Comparison of ENCODE assay signal across 20 cellular contexts in the genomic region with DNA sequence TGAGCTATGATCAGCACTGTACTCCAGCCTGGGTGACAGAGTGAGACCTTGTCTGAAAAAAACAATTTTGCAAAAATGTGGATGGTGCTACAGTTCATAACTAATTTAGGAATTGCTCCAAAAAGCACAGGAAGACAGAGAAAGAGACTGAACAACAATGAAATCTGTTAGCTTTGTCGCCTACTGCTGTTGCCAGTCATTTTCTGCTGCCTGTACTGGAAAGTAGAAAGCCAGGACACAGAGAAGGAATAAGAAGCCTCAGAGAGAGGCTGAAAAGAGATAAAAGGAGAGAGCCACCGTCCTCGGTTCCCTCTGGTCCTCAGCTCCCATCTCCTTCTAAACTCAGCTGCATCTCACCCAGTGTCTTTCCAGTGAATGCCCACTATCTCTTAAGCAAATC. TPM values are rescaled to one million over a fixed set of nuclear protein-coding genes. Genes with fewer than 3 reads are reported as not detected.
A peak's percentile ranks its signal among the peaks of the same experiment; 100 is the strongest.
DNase-seq lines count a peak whose midpoint lies in the region; ATAC-seq and TF ChIP-seq lines count a peak whose summit lies in the region.
"Had no signal": no experiment of that assay in that cellular context is flagged by ENCODE, and none has a peak within 500 bp of the region (broad histone marks: within the 10 kb centered on the region; RNA-seq: fewer than 3 reads in every experiment).

No MANE protein-coding gene starts in this region.

- H3K9me3 Mint-ChIP-seq in neural progenitor cell = no peaks in the 10 kb centered on the region
- no peaks in the 10 kb centered on the region for H3K9me3 Mint-ChIP-seq in activated naive CD8-positive, alpha-beta T cell treated with anti-CD3 and anti-CD28 coated beads for 36 hours
- H3K9me3 Mint-ChIP-seq: CD14-positive monocyte; CD4-positive, alpha-beta T cell; CD8-positive, alpha-beta memory T cell had no signal

- no peaks in the 10 kb centered on the region for H3K36me3 Mint-ChIP-seq in neural progenitor cell
- H3K36me3 Mint-ChIP-seq in activated naive CD8-positive, alpha-beta T cell treated with anti-CD3 and anti-CD28 coated beads for 36 hours = no peaks in the 10 kb centered on the region
- H3K36me3 Mint-ChIP-seq: CD14-positive monocyte; CD8-positive, alpha-beta memory T cell had no signal

- H3K4me1 Mint-ChIP-seq in neural progenitor cell = no peaks in the 10 kb centered on the region
- H3K4me1 Mint-ChIP-seq in activated naive CD8-positive, alpha-beta T cell treated with anti-CD3 and anti-CD28 coated beads for 36 hours = no peaks in the 10 kb centered on the region
- H3K4me1 Mint-ChIP-seq: CD14-positive monocyte; CD8-positive, alpha-beta memory T cell had no signal

- H3K27me3 ChIP-seq in neural progenitor cell = no peaks in the 10 kb centered on the region
- H3K27me3 ChIP-seq in suprapubic skin = no peaks in the 10 kb centered on the region
- H3K27me3 ChIP-seq: BE2C; BLaER1 treated with 17β-estradiol and CSF1 and Interleukin-3, amounts not matched to agents 10 nM and 100 nM had no signal

- ATAC-seq in GM21447 (IDR thresholded peaks at IDR 0.05; ENCODE audit: unreplicated experiment) = no peak

- no peaks in the 10 kb centered on the region for H3F3A ChIP-seq in neural progenitor cell (ENCODE audit: low read depth)

- H2AFZ ChIP-seq in neural progenitor cell (replicated peaks) = peak overlapping the region; percentile 2

- DNase-seq in Ammon's horn (ENCODE audit: low spot score) (peak; percentile 30), cerebellar cortex (ENCODE audit: low spot score) (peak; percentile 55), neural progenitor cell (ENCODE audit: low spot score) (no peak), suprapubic skin (ENCODE audit: low spot score in 2 of 2) (no peak), T-helper 1 cell (no peak)
- DNase-seq in activated naive CD8-positive, alpha-beta T cell treated with anti-CD3 and anti-CD28 coated beads for 36 hours = no peak
- DNase-seq: BE2C; CD4-positive, alpha-beta T cell; CD8-positive, alpha-beta memory T cell; DMS 273 treated with DMSO at 0.1 percent for 48 hours; DMS79; EL; GF-D8; H7; HCEC 1CT had no signal

- H3K27ac ChIP-seq in VCaP = peak overlapping the region; percentile 47
- no peak overlapping the region for H3K27ac ChIP-seq in neural progenitor cell
- no peak overlapping the region for H3K27ac ChIP-seq in suprapubic skin
- H3K27ac ChIP-seq: 22Rv1; BLaER1 treated with 17β-estradiol and CSF1 and Interleukin-3, amounts not matched to agents 10 nM and 100 nM had no signal

- H3K36me3 ChIP-seq in neural progenitor cell = no peaks in the 10 kb centered on the region
- no peaks in the 10 kb centered on the region for H3K36me3 ChIP-seq in suprapubic skin
- H3K36me3 ChIP-seq: BE2C; BLaER1 treated with 17β-estradiol and CSF1 and Interleukin-3, amounts not matched to agents 10 nM and 100 nM had no signal

- H3K9ac ChIP-seq in neural progenitor cell = no peak overlapping the region
- H3K9ac ChIP-seq: BLaER1 treated with 17β-estradiol and CSF1 and Interleukin-3, amounts not matched to agents 10 nM and 100 nM had no signal

- TF ChIP-seq POLR2A in suprapubic skin (IDR thresholded peaks at IDR 0.05) = no peak

- H4K20me1 ChIP-seq in neural progenitor cell (ENCODE audit: low read depth) = no peaks in the 10 kb centered on the region
- H4K20me1 ChIP-seq: BLaER1 treated with 17β-estradiol and CSF1 and Interleukin-3, amounts not matched to agents 10 nM and 100 nM had no signal

- H3K9me3 ChIP-seq in neural progenitor cell (ENCODE audit: low read depth) = no peaks in the 10 kb centered on the region
- H3K9me3 ChIP-seq in suprapubic skin = no peaks in the 10 kb centered on the region
- H3K9me3 ChIP-seq: BE2C; BLaER1 treated with 17β-estradiol and CSF1 and Interleukin-3, amounts not matched to agents 10 nM and 100 nM had no signal

- H3K4me3 ChIP-seq in neural progenitor cell = no peak overlapping the region
- no peak overlapping the region for H3K4me3 ChIP-seq in suprapubic skin
- H3K4me3 ChIP-seq: BLaER1 treated with 17β-estradiol and CSF1 and Interleukin-3, amounts not matched to agents 10 nM and 100 nM had no signal

- H3K79me2 ChIP-seq in neural progenitor cell (ENCODE audit: low read depth) = no peaks in the 10 kb centered on the region

- TF ChIP-seq EP300 in suprapubic skin (IDR thresholded peaks at IDR 0.05) = no peak

- 65% methylated on average over 3 of the region's 3 CpGs for WGBS in suprapubic skin

- no peaks in the 10 kb centered on the region for H3K4me1 ChIP-seq in neural progenitor cell
- H3K4me1 ChIP-seq in suprapubic skin = no peaks in the 10 kb centered on the region
- H3K4me1 ChIP-seq: BE2C; BLaER1 treated with 17β-estradiol and CSF1 and Interleukin-3, amounts not matched to agents 10 nM and 100 nM had no signal

- H3K4me3 Mint-ChIP-seq in neural progenitor cell = no peak overlapping the region
- H3K4me3 Mint-ChIP-seq in activated naive CD8-positive, alpha-beta T cell treated with anti-CD3 and anti-CD28 coated beads for 36 hours = no peak overlapping the region
- H3K4me3 Mint-ChIP-seq: CD14-positive monocyte; CD4-positive, alpha-beta T cell; CD8-positive, alpha-beta memory T cell had no signal

- H3K4me2 ChIP-seq in neural progenitor cell = no peak overlapping the region
- H3K4me2 ChIP-seq: BLaER1 treated with 17β-estradiol and CSF1 and Interleukin-3, amounts not matched to agents 10 nM and 100 nM had no signal

- peaks cover 4% of the 10 kb centered on the region for H3K27me3 Mint-ChIP-seq in neural progenitor cell (ENCODE audit: insufficient read depth, low read depth)
- peaks cover 16% of the 10 kb centered on the region for H3K27me3 Mint-ChIP-seq in activated naive CD8-positive, alpha-beta T cell treated with anti-CD3 and anti-CD28 coated beads for 36 hours

- no peak overlapping the region for H3K27ac Mint-ChIP-seq in neural progenitor cell
- no peak overlapping the region for H3K27ac Mint-ChIP-seq in activated naive CD8-positive, alpha-beta T cell treated with anti-CD3 and anti-CD28 coated beads for 36 hours
- H3K27ac Mint-ChIP-seq: CD14-positive monocyte; CD4-positive, alpha-beta T cell; CD8-positive, alpha-beta memory T cell had no signal

- no peak for TF ChIP-seq CTCF in VCaP (conservative IDR thresholded peaks at IDR 0.05)
- no peak for TF ChIP-seq CTCF in neural progenitor cell (IDR thresholded peaks at IDR 0.05)
- no peak for TF ChIP-seq CTCF in suprapubic skin (IDR thresholded peaks at IDR 0.05)

RNA-seq across cellular contexts. Expression of a gene that starts 8.6 kb away (rescaled TPM):
- total RNA-seq in neural progenitor cell (ENCODE audit: low replicate concordance) (6.0 and 8.2 TPM in 2 replicates), suprapubic skin (1 to 10 TPM in 2 of 4 donors, under 1 TPM in 2; 0.52 to 2.7 (median 1.6) TPM)
- not detected for total RNA-seq in activated naive CD8-positive, alpha-beta T cell treated with anti-CD3 and anti-CD28 coated beads for 36 hours
- total RNA-seq: CD4-positive, alpha-beta T cell; CD8-positive, alpha-beta memory T cell had no signal

RNA-seq across cellular contexts. Expression of a gene that starts 48.9 kb away (rescaled TPM):
- total RNA-seq in neural progenitor cell (ENCODE audit: low replicate concordance) (45.2 and 69.7 TPM in 2 replicates), suprapubic skin (100 to 1,000 TPM; 132 to 446 (median 158) TPM)
- total RNA-seq in activated naive CD8-positive, alpha-beta T cell treated with anti-CD3 and anti-CD28 coated beads for 36 hours = 10 to 100 TPM; 78.9 to 91.3 TPM

Comparison
In these comparisons a context has a peak if more than half of its experiments do, and no peak if none do; other contexts are left out.
1. DNase-seq: peak in Ammon's horn (single experiment) and cerebellar cortex (single experiment); none in neural progenitor cell (single experiment), suprapubic skin (0 of 2), activated naive CD8-positive, alpha-beta T cell treated with anti-CD3 and anti-CD28 coated beads for 36 hours (single experiment) and T-helper 1 cell (0 of 5).